Comparison of ENCODE assay signal across 8 cellular contexts in the genomic region with DNA sequence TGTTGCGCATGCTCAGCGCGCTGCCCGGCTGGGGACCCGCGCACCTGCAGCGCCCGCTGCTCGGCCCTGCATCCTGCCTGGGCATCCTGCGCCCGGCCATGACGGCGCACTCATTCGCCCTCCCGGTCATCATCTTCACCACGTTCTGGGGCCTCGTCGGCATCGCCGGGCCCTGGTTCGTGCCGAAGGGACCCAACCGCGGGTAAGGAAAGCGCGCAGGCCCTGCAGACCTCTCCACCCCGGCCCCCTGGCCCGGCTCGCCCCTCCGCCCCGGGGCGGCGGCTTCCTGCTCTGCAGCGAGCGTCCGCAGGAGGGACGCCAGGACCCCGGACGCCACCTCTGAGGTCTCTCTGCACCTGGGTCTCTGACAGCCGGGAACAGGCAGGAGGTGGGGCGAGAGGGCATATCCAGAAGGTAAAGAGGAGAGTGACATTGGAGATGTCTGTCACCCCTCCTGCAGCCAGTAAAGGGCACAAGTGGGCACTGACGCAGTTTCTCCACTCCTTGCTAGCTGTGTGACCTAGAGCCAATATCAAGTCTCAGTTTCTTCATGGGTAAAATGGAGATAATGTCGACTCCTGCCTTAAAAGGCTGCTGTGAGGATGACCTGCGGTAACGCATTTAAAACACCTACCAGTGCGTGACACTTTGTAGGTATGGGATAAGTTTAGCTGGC. TPM values are rescaled to one million over a fixed set of nuclear protein-coding genes. Genes with fewer than 3 reads are reported as not detected.
A peak's percentile ranks its signal among the peaks of the same experiment; 100 is the strongest.
DNase-seq lines count a peak whose midpoint lies in the region; ATAC-seq and TF ChIP-seq lines count a peak whose summit lies in the region.

TSS of gene ATP6V0E2 (plus strand) at position 2 of the 676 bp plus-strand sequence. CDS start at position 99, 97 bp downstream.

- H3K27ac ChIP-seq in right atrium auricular region (peak within 1 kb of the TSS; percentile 96 to 98), skin epidermis (peak within 1 kb of the TSS; percentile 10 to 94 (median 77))

- no peaks in the 10 kb centered on the region for H3K9me3 ChIP-seq in right atrium auricular region

- peaks cover 0 to 21% of the 10 kb centered on the region in 2 donors for H3K4me1 ChIP-seq in right atrium auricular region

- DNase-seq in A172 (ENCODE audit: low spot score): no peak
- DNase-seq in activated CD8-positive, alpha-beta memory T cell treated with anti-CD3 and anti-CD28 coated beads, Interleukin-2, amount 50 U/mL, for 4 hours: peak; percentile 35
- no peak for DNase-seq in right atrium auricular region (ENCODE audit: low spot score)
- no peak for DNase-seq in kidney tubule cell (ENCODE audit: low spot score)
- no peak for DNase-seq in stimulated activated CD4-positive, alpha-beta T cell treated with anti-CD3 and anti-CD28 coated beads, Interleukin-4, amount 100 ng/mL, for 24 hours

- H3K36me3 ChIP-seq in right atrium auricular region: no peaks in the 10 kb centered on the region

- peak; percentile 22 for ATAC-seq in GM18873 (IDR thresholded peaks at IDR 0.05; ENCODE audit: low FRiP score, unreplicated experiment)
- peak; percentile 23 for ATAC-seq in HG03175 (IDR thresholded peaks at IDR 0.05; ENCODE audit: unreplicated experiment)

- no peak for TF ChIP-seq CTCF in right atrium auricular region (IDR thresholded peaks at IDR 0.05)

- H3K4me3 ChIP-seq in right atrium auricular region (peak within 1 kb of the TSS; percentile 77), skin epidermis (peak within 1 kb of the TSS; percentile 55 to 92 (median 72))

- no peaks in the 10 kb centered on the region for H3K27me3 ChIP-seq in right atrium auricular region

RNA-seq across cellular contexts. Expression of gene ATP6V0E2, which starts in this region (rescaled TPM):
- total RNA-seq in A172 (2014; rRNA removed; shearing (Covaris generic)): 85.6 and 89.3 TPM in 2 replicates
- total RNA-seq in right atrium auricular region: 100 to 1,000 TPM in 1 of 2 donors, 10 to 100 TPM in 1; 60.7 to 122 TPM
